Comparison of ENCODE assay signal across 14 cellular contexts in the genomic region with DNA sequence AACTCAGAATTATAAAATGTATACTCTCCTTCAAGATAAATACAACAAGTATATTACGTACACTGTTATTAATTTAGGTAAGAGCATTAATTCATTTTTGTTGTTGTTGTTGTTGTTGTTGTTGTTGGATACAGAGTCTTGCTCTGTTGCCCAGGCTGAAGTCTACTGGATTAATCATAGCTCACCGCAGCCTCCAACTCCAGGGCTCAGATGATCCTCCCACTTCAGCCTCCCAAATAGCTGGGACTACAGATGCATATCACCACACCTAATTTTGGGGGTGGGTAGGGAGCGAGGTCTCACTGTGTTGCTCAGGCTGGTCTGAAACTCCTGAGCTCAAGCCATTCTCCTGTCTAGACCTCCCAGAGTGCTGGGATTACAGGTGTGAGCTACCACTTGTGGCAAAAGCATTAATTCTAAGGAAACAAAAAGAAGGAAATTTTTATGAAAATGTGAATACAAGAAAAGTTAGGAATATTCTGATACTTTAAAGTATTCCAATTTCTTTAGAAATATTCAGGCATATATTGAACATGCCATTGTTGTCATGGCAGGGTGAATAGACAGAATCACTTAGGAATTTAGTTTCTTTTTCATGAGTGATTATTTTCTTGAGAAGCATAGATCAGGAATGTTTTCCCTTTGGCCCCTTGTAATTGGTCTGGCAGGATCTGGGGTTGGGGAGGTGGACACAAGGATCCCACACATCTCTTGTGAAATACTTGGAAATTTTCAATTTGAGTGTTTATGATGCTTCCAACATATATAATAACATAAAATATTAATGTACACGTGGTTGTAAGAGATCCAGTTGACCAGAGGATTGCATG.
DNase-seq lines count a peak whose midpoint lies in the region; ATAC-seq and TF ChIP-seq lines count a peak whose summit lies in the region.
"Had no signal": no experiment of that assay in that cellular context is flagged by ENCODE, and none has a peak within 500 bp of the region (broad histone marks: within the 10 kb centered on the region; RNA-seq: fewer than 3 reads in every experiment).

No MANE protein-coding gene starts in this region.

- no peak overlapping the region for H3K14ac ChIP-seq in neuronal stem cell (ENCODE audit: low read length)

- ATAC-seq in foreskin keratinocyte (no peak), gastrocnemius medialis (no peak)
- ATAC-seq in activated CD8-positive, alpha-beta memory T cell treated with anti-CD3 and anti-CD28 coated beads, Interleukin-2, amount 10 ng/mL, durations not matched to agents 7 days and 5 days, result no peak
- ATAC-seq: activated T-helper 17 cell treated with anti-CD3 and anti-CD28 coated beads, Interleukin-2, amount 50 U/mL, for 72 hours had no signal

- H3K36me3 Mint-ChIP-seq in activated CD8-positive, alpha-beta memory T cell treated with anti-CD3 and anti-CD28 coated beads, Interleukin-2, amount 10 ng/mL, durations not matched to agents 7 days and 5 days, result no peaks in the 10 kb centered on the region

- H3K18ac ChIP-seq in neuronal stem cell (ENCODE audit: low read length), result no peak overlapping the region

- H3K27me3 Mint-ChIP-seq in activated CD8-positive, alpha-beta memory T cell treated with anti-CD3 and anti-CD28 coated beads, Interleukin-2, amount 10 ng/mL, durations not matched to agents 7 days and 5 days, result peaks cover 16% of the 10 kb centered on the region

- no peak overlapping the region for H2BK5ac ChIP-seq in neuronal stem cell (ENCODE audit: low read length)

- no peak overlapping the region for H2BK15ac ChIP-seq in neuronal stem cell (ENCODE audit: low read length)

- H3K79me1 ChIP-seq in neuronal stem cell (ENCODE audit: low read depth, low read length), result peaks cover 2% of the 10 kb centered on the region

- no peak overlapping the region for H2AK5ac ChIP-seq in neuronal stem cell (ENCODE audit: low read depth, low read length)

- intact Hi-C loops in gastrocnemius medialis (cut with DNase I; ENCODE audit: low total_unique reads), result no loop called here
- intact Hi-C loops in spleen (cut with DNase I; ENCODE audit: low total_unique reads), result no loop called here

- 88 to 95% (median 90%) methylated on average over 4 of the region's 4 CpGs for WGBS in spleen, 5 donors
- no CpG with 5 or more reads among the region's 4 CpGs for WGBS in neuronal stem cell (ENCODE audit: extremely low coverage in 2 of 2, insufficient read length in 2 of 2, insufficient replicate concordance in 1 of 2), 2 donors

- H3K27ac ChIP-seq in foreskin keratinocyte (peak overlapping the region; percentile 32), gastrocnemius medialis (peak overlapping the region; percentile 85 to 96 (median 91)), spleen (peak overlapping the region in 4 of 8 donors; percentile 13 to 69 (median 18)), neuronal stem cell (replicated peaks; ENCODE audit: low read length) (no peak overlapping the region)
- H3K27ac ChIP-seq: neural progenitor cell had no signal

- no peak for TF ChIP-seq CTCF in AG10803 (conservative IDR thresholded peaks at IDR 0.05; ENCODE audit: low read length)
- TF ChIP-seq CTCF in foreskin keratinocyte (conservative IDR thresholded peaks at IDR 0.05), result no peak
- no peak for TF ChIP-seq CTCF in gastrocnemius medialis (IDR thresholded peaks at IDR 0.05 in 4 of 5, conservative IDR thresholded peaks at IDR 0.05 in 1 of 5)
- no peak for TF ChIP-seq CTCF in spleen (IDR thresholded peaks at IDR 0.05 in 8 of 11, conservative IDR thresholded peaks at IDR 0.05 in 3 of 11)

- no peak overlapping the region for H3K4me3 Mint-ChIP-seq in activated CD8-positive, alpha-beta memory T cell treated with anti-CD3 and anti-CD28 coated beads, Interleukin-2, amount 10 ng/mL, durations not matched to agents 7 days and 5 days
- H3K4me3 Mint-ChIP-seq: activated CD4-positive, alpha-beta memory T cell treated with anti-CD3 and anti-CD28 coated beads, Interleukin-2, amount 10 ng/mL, durations not matched to agents 7 days and 5 days; activated T-helper 17 cell treated with anti-CD3 and anti-CD28 coated beads, Interleukin-2, amount 50 U/mL, for 72 hours; neural progenitor cell had no signal

- H4K8ac ChIP-seq in neuronal stem cell (ENCODE audit: low read depth, low read length), result no peak overlapping the region

- no peak overlapping the region for H3K23ac ChIP-seq in neuronal stem cell (ENCODE audit: low read depth, low read length, poor library complexity)

- H3K4me3 ChIP-seq in AG10803 (ENCODE audit: low read length) (no peak overlapping the region), adipocyte (ENCODE audit: low read length) (no peak overlapping the region), gastrocnemius medialis (no peak overlapping the region), spleen (no peak overlapping the region), neuronal stem cell (ENCODE audit: low read length in 2 of 2) (no peak overlapping the region)
- H3K4me3 ChIP-seq: neural progenitor cell, SJSA1 had no signal

- DNase-seq in AG10803 (ENCODE audit: low read depth) (peak; percentile 54), adipocyte (ENCODE audit: low read depth) (peak; percentile 68), foreskin keratinocyte (no peak), gastrocnemius medialis (no peak), spleen (no peak), neuronal stem cell (ENCODE audit: low spot score) (no peak)
- DNase-seq in activated CD8-positive, alpha-beta memory T cell treated with anti-CD3 and anti-CD28 coated beads, Interleukin-2, amount 10 ng/mL, durations not matched to agents 7 days and 5 days, result no peak
- DNase-seq in activated CD4-positive, alpha-beta T cell treated with anti-CD3 and anti-CD28 coated beads for 48 hours, result no peak
- DNase-seq: activated CD4-positive, alpha-beta memory T cell treated with anti-CD3 and anti-CD28 coated beads, Interleukin-2, amount 10 ng/mL, durations not matched to agents 7 days and 5 days; effector CD8-positive, alpha-beta T cell; NCI-H2107 had no signal

- TF ChIP-seq POLR2A in gastrocnemius medialis (IDR thresholded peaks at IDR 0.05), result no peak
- TF ChIP-seq POLR2A in spleen (IDR thresholded peaks at IDR 0.05), result no peak

- in situ Hi-C loops in gastrocnemius medialis (cut with MboI; ENCODE audit: low sequenced_read_pairs in 4 of 4), result no loop called here

- no peak overlapping the region for H3K27ac Mint-ChIP-seq in activated CD8-positive, alpha-beta memory T cell treated with anti-CD3 and anti-CD28 coated beads, Interleukin-2, amount 10 ng/mL, durations not matched to agents 7 days and 5 days
- H3K27ac Mint-ChIP-seq: activated CD4-positive, alpha-beta memory T cell treated with anti-CD3 and anti-CD28 coated beads, Interleukin-2, amount 10 ng/mL, durations not matched to agents 7 days and 5 days; activated T-helper 17 cell treated with anti-CD3 and anti-CD28 coated beads, Interleukin-2, amount 50 U/mL, for 72 hours; neural progenitor cell had no signal

- peaks cover 3% of the 10 kb centered on the region for H3K4me1 Mint-ChIP-seq in activated CD8-positive, alpha-beta memory T cell treated with anti-CD3 and anti-CD28 coated beads, Interleukin-2, amount 10 ng/mL, durations not matched to agents 7 days and 5 days
- H3K4me1 Mint-ChIP-seq: activated T-helper 17 cell treated with anti-CD3 and anti-CD28 coated beads, Interleukin-2, amount 50 U/mL, for 72 hours had no signal

- H3K4me1 ChIP-seq in adipocyte (ENCODE audit: control insufficient read depth, insufficient read depth, low read length), result peaks cover 55% of the 10 kb centered on the region
- H3K4me1 ChIP-seq in foreskin keratinocyte, result peaks cover 25% of the 10 kb centered on the region
- peaks cover 81 to 84% of the 10 kb centered on the region in 2 donors for H3K4me1 ChIP-seq in gastrocnemius medialis
- peaks cover 8 to 51% (median 30%) of the 10 kb centered on the region in 6 donors for H3K4me1 ChIP-seq in spleen
- H3K4me1 ChIP-seq in neuronal stem cell (ENCODE audit: control insufficient read depth in 2 of 2, insufficient read depth in 1 of 2, low read depth in 1 of 2, low read length in 2 of 2), result peaks cover 10 to 36% of the 10 kb centered on the region in 2 donors

- no peak overlapping the region for H4K91ac ChIP-seq in neuronal stem cell (ENCODE audit: low read depth, low read length, poor library complexity)

- no peak overlapping the region for H3K4me2 ChIP-seq in neuronal stem cell (ENCODE audit: insufficient read depth, low read length, poor library complexity, severe bottlenecking)
- H3K4me2 ChIP-seq: neural progenitor cell had no signal

- CTCF ChIA-PET in activated CD8-positive, alpha-beta memory T cell treated with anti-CD3 and anti-CD28 coated beads, Interleukin-2, amount 10 ng/mL, durations not matched to agents 7 days and 5 days (lab: Charles Lee), result interaction anchor here (1.9 kb wide), 1 partner anchor 73 kb away, joined by 4 read pairs; no protein-coding TSS in a partner anchor

- H3K9ac ChIP-seq in adipocyte (ENCODE audit: low read length) (no peak overlapping the region), neuronal stem cell (ENCODE audit: low read depth, low read length, poor library complexity) (no peak overlapping the region)
- H3K9ac ChIP-seq: neural progenitor cell had no signal

- H3K36me3 ChIP-seq in adipocyte (ENCODE audit: control insufficient read depth, insufficient read depth, low read length, severe bottlenecking) (no peaks in the 10 kb centered on the region), gastrocnemius medialis (no peaks in the 10 kb centered on the region), spleen (peaks cover 0 to 3% (median 0%) of the 10 kb centered on the region in 6 donors), neuronal stem cell (replicated peaks in 1 of 2; ENCODE audit: control insufficient read depth in 2 of 2, insufficient read depth in 2 of 2, low read length in 2 of 2) (no peaks in the 10 kb centered on the region)
- H3K36me3 ChIP-seq: neural progenitor cell had no signal

- H3K9me3 ChIP-seq in adipocyte (ENCODE audit: control insufficient read depth, low read length), result no peaks in the 10 kb centered on the region
- H3K9me3 ChIP-seq in gastrocnemius medialis, result no peaks in the 10 kb centered on the region
- no peaks in the 10 kb centered on the region for H3K9me3 ChIP-seq in spleen
- no peaks in the 10 kb centered on the region for H3K9me3 ChIP-seq in neuronal stem cell (replicated peaks in 1 of 2; ENCODE audit: control insufficient read depth in 2 of 2, insufficient read depth in 1 of 2, low read depth in 1 of 2, low read length in 2 of 2)
- H3K9me3 ChIP-seq: SJSA1 had no signal

- no peaks in the 10 kb centered on the region for H3K9me3 Mint-ChIP-seq in activated CD8-positive, alpha-beta memory T cell treated with anti-CD3 and anti-CD28 coated beads, Interleukin-2, amount 10 ng/mL, durations not matched to agents 7 days and 5 days (ENCODE audit: low read depth)
- H3K9me3 Mint-ChIP-seq: activated CD4-positive, alpha-beta memory T cell treated with anti-CD3 and anti-CD28 coated beads, Interleukin-2, amount 10 ng/mL, durations not matched to agents 7 days and 5 days; activated T-helper 17 cell treated with anti-CD3 and anti-CD28 coated beads, Interleukin-2, amount 50 U/mL, for 72 hours; neural progenitor cell had no signal

- no peak overlapping the region for H2BK12ac ChIP-seq in neuronal stem cell (ENCODE audit: low read length)

- H3K27me3 ChIP-seq in adipocyte (replicated peaks; ENCODE audit: control insufficient read depth, insufficient read depth, low read length) (no peaks in the 10 kb centered on the region), foreskin keratinocyte (no peaks in the 10 kb centered on the region), gastrocnemius medialis (no peaks in the 10 kb centered on the region), spleen (replicated peaks in 1 of 7) (peaks cover 0 to 20% (median 1%) of the 10 kb centered on the region in 7 donors), neuronal stem cell (ENCODE audit: control insufficient read depth in 3 of 3, insufficient read depth in 3 of 3, low read depth in 1 of 3, low read length in 3 of 3) (peaks cover 0 to 6% (median 0%) of the 10 kb centered on the region in 3 experiments)
- H3K27me3 ChIP-seq: SJSA1 had no signal

- no peak overlapping the region for H3K4ac ChIP-seq in neuronal stem cell (ENCODE audit: low read length)

- H2AFZ ChIP-seq in neuronal stem cell (ENCODE audit: low read length), result no peak overlapping the region
- H2AFZ ChIP-seq: neural progenitor cell had no signal

- H2BK120ac ChIP-seq in neuronal stem cell (ENCODE audit: low read depth, low read length), result no peak overlapping the region

Comparison
In these comparisons a context has a peak if more than half of its experiments do, and no peak if none do; other contexts are left out.
1. DNase-seq: peak in AG10803 (single experiment) and adipocyte (single experiment); none in foreskin keratinocyte (0 of 2), gastrocnemius medialis (0 of 2), spleen (single experiment), neuronal stem cell (single experiment), activated CD8-positive, alpha-beta memory T cell treated with anti-CD3 and anti-CD28 coated beads, Interleukin-2, amount 10 ng/mL, durations not matched to agents 7 days and 5 days (single experiment) and activated CD4-positive, alpha-beta T cell treated with anti-CD3 and anti-CD28 coated beads for 48 hours (single experiment).